1 cellular context compared by ENCODE assay signal in the genomic region with DNA sequence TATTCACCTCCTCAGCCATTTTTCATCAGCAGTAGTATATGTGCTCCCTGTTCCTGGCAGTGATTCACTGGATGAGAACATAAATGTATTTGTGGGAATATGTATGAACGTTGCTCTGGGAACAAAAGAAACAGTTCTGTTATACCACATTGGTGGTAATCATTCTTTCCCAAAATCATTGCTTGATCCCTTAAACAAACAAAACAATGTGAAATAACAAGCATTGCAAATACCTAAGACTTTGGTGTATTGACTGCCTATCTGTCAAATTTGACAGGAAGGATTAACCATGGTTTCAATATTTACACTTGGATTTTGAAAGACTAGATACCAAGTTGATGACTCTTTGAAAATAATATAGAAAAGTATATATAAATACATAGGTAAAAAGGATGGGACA.
TF ChIP-seq lines count a peak whose summit lies in the region.

No MANE protein-coding gene starts in this region.

TF ChIP-seq in HepG2, 621 proteins besides CTCF, POLR2A, EP300 and RAD21 (continued from another document and continues in another):
- TF ChIP-seq ZNF879 (CRISPR knock-in tag; IDR thresholded peaks at IDR 0.05) (no peak), PHF5A (CRISPR knock-in tag; IDR thresholded peaks at IDR 0.05; ENCODE audit: low read depth, unreplicated experiment) (no peak), ZNF496 (CRISPR knock-in tag; IDR thresholded peaks at IDR 0.05; ENCODE audit: insufficient replicate concordance) (no peak), KLF11 (CRISPR knock-in tag; IDR thresholded peaks at IDR 0.05) (no peak), ZNF446 (CRISPR knock-in tag; IDR thresholded peaks at IDR 0.05) (no peak), SUZ12 (IDR thresholded peaks at IDR 0.05; ENCODE audit: low read depth, low read length) (no peak), TARDBP (CRISPR knock-in tag; IDR thresholded peaks at IDR 0.05) (no peak), ZNF326 (CRISPR knock-in tag; IDR thresholded peaks at IDR 0.05; ENCODE audit: borderline replicate concordance) (no peak), EED (CRISPR knock-in tag; IDR thresholded peaks at IDR 0.05) (no peak), ZSCAN22 (CRISPR knock-in tag; IDR thresholded peaks at IDR 0.05) (no peak), FOXK1 (CRISPR knock-in tag; IDR thresholded peaks at IDR 0.05; ENCODE audit: borderline replicate concordance, low read depth) (0 out of 2 replicates have a peak, but pooled peaks have one; percentile 62), AGO2 (optimal IDR thresholded peaks at IDR 0.05; ENCODE audit: low read depth, low read length) (no peak), ARID2 (CRISPR knock-in tag; IDR thresholded peaks at IDR 0.05; ENCODE audit: borderline replicate concordance) (no peak), ZNF660 (CRISPR knock-in tag; IDR thresholded peaks at IDR 0.05; ENCODE audit: borderline replicate concordance, low read depth) (no peak), ZNF101 (CRISPR knock-in tag; IDR thresholded peaks at IDR 0.05; ENCODE audit: borderline replicate concordance, low read depth) (no peak), ZNF607 (CRISPR knock-in tag; IDR thresholded peaks at IDR 0.05; ENCODE audit: borderline replicate concordance) (no peak), PITX1 (CRISPR knock-in tag; IDR thresholded peaks at IDR 0.05) (peak; percentile 98), FLYWCH1 (CRISPR knock-in tag; IDR thresholded peaks at IDR 0.05) (no peak), CEBPB (IDR thresholded peaks at IDR 0.05; ENCODE audit: borderline replicate concordance, low read depth, low read length) (peak; percentile 75), SMYD3 (CRISPR knock-in tag; IDR thresholded peaks at IDR 0.05) (no peak), KAT8 (CRISPR knock-in tag; IDR thresholded peaks at IDR 0.05) (peak; percentile 42; the same call in 1 of the 2 replicates), ELF1 (CRISPR knock-in tag; IDR thresholded peaks at IDR 0.05) (no peak), ZBTB21 (CRISPR knock-in tag; IDR thresholded peaks at IDR 0.05) (no peak), ZNF501 (CRISPR knock-in tag; IDR thresholded peaks at IDR 0.05) (no peak), GLI4 (CRISPR knock-in tag; IDR thresholded peaks at IDR 0.05; ENCODE audit: borderline replicate concordance) (no peak), ZFY (CRISPR knock-in tag; IDR thresholded peaks at IDR 0.05) (no peak), NKX3-1 (CRISPR knock-in tag; IDR thresholded peaks at IDR 0.05) (0 out of 2 replicates have a peak, but pooled peaks have one; percentile 62), BORCS8-MEF2B (CRISPR knock-in tag; IDR thresholded peaks at IDR 0.05) (no peak), ZNF264 (CRISPR knock-in tag; IDR thresholded peaks at IDR 0.05) (no peak), ZBTB38 (CRISPR knock-in tag; IDR thresholded peaks at IDR 0.05) (no peak), ATF1 (CRISPR knock-in tag; IDR thresholded peaks at IDR 0.05) (peak; percentile 43; the same call in 1 of the 2 replicates)
- TF ChIP-seq, protein P1, sequence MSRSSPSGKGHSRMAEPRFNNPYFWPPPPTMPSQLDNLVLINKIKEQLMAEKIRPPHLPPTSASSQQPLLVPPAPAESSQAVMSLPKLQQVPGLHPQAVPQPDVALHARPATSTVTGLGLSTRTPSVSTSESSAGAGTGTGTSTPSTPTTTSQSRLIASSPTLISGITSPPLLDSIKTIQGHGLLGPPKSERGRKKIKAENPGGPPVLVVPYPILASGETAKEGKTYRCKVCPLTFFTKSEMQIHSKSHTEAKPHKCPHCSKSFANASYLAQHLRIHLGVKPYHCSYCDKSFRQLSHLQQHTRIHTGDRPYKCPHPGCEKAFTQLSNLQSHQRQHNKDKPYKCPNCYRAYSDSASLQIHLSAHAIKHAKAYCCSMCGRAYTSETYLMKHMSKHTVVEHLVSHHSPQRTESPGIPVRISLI (CRISPR knock-in tag; IDR thresholded peaks at IDR 0.05; ENCODE audit: borderline replicate concordance): no peak
- TF ChIP-seq, protein P2, sequence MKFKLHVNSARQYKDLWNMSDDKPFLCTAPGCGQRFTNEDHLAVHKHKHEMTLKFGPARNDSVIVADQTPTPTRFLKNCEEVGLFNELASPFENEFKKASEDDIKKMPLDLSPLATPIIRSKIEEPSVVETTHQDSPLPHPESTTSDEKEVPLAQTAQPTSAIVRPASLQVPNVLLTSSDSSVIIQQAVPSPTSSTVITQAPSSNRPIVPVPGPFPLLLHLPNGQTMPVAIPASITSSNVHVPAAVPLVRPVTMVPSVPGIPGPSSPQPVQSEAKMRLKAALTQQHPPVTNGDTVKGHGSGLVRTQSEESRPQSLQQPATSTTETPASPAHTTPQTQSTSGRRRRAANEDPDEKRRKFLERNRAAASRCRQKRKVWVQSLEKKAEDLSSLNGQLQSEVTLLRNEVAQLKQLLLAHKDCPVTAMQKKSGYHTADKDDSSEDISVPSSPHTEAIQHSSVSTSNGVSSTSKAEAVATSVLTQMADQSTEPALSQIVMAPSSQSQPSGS (CRISPR knock-in tag; IDR thresholded peaks at IDR 0.05): peak; percentile 78; the same call in 1 of the 2 replicates
- TF ChIP-seq, protein P3, sequence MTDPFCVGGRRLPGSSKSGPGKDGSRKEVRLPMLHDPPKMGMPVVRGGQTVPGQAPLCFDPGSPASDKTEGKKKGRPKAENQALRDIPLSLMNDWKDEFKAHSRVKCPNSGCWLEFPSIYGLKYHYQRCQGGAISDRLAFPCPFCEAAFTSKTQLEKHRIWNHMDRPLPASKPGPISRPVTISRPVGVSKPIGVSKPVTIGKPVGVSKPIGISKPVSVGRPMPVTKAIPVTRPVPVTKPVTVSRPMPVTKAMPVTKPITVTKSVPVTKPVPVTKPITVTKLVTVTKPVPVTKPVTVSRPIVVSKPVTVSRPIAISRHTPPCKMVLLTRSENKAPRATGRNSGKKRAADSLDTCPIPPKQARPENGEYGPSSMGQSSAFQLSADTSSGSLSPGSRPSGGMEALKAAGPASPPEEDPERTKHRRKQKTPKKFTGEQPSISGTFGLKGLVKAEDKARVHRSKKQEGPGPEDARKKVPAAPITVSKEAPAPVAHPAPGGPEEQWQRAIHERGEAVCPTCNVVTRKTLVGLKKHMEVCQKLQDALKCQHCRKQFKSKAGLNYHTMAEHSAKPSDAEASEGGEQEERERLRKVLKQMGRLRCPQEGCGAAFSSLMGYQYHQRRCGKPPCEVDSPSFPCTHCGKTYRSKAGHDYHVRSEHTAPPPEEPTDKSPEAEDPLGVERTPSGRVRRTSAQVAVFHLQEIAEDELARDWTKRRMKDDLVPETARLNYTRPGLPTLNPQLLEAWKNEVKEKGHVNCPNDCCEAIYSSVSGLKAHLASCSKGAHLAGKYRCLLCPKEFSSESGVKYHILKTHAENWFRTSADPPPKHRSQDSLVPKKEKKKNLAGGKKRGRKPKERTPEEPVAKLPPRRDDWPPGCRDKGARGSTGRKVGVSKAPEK (CRISPR knock-in tag; IDR thresholded peaks at IDR 0.05; ENCODE audit: borderline replicate concordance): no peak
- TF ChIP-seq, protein P4, sequence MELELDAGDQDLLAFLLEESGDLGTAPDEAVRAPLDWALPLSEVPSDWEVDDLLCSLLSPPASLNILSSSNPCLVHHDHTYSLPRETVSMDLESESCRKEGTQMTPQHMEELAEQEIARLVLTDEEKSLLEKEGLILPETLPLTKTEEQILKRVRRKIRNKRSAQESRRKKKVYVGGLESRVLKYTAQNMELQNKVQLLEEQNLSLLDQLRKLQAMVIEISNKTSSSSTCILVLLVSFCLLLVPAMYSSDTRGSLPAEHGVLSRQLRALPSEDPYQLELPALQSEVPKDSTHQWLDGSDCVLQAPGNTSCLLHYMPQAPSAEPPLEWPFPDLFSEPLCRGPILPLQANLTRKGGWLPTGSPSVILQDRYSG (CRISPR knock-in tag; IDR thresholded peaks at IDR 0.05): no peak
- TF ChIP-seq, protein P5, sequence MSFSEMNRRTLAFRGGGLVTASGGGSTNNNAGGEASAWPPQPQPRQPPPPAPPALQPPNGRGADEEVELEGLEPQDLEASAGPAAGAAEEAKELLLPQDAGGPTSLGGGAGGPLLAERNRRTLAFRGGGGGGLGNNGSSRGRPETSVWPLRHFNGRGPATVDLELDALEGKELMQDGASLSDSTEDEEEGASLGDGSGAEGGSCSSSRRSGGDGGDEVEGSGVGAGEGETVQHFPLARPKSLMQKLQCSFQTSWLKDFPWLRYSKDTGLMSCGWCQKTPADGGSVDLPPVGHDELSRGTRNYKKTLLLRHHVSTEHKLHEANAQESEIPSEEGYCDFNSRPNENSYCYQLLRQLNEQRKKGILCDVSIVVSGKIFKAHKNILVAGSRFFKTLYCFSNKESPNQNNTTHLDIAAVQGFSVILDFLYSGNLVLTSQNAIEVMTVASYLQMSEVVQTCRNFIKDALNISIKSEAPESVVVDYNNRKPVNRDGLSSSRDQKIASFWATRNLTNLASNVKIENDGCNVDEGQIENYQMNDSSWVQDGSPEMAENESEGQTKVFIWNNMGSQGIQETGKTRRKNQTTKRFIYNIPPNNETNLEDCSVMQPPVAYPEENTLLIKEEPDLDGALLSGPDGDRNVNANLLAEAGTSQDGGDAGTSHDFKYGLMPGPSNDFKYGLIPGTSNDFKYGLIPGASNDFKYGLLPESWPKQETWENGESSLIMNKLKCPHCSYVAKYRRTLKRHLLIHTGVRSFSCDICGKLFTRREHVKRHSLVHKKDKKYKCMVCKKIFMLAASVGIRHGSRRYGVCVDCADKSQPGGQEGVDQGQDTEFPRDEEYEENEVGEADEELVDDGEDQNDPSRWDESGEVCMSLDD (CRISPR knock-in tag; IDR thresholded peaks at IDR 0.05; ENCODE audit: borderline replicate concordance): no peak
- TF ChIP-seq, protein P6, sequence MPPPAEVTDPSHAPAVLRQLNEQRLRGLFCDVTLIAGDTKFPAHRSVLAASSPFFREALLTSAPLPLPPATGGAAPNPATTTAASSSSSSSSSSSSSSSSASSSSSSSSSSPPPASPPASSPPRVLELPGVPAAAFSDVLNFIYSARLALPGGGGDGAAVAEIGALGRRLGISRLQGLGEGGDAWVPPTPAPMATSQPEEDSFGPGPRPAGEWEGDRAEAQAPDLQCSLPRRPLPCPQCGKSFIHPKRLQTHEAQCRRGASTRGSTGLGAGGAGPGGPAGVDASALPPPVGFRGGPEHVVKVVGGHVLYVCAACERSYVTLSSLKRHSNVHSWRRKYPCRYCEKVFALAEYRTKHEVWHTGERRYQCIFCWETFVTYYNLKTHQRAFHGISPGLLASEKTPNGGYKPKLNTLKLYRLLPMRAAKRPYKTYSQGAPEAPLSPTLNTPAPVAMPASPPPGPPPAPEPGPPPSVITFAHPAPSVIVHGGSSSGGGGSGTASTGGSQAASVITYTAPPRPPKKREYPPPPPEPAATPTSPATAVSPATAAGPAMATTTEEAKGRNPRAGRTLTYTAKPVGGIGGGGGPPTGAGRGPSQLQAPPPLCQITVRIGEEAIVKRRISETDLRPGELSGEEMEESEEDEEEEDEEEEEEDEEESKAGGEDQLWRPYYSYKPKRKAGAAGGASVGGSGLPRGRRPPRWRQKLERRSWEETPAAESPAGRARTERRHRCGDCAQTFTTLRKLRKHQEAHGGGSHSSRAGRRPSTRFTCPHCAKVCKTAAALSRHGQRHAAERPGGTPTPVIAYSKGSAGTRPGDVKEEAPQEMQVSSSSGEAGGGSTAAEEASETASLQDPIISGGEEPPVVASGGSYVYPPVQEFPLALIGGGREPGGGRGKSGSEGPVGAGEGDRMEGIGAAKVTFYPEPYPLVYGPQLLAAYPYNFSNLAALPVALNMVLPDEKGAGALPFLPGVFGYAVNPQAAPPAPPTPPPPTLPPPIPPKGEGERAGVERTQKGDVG (CRISPR knock-in tag; IDR thresholded peaks at IDR 0.05; ENCODE audit: borderline replicate concordance): no peak
- TF ChIP-seq, protein P7, sequence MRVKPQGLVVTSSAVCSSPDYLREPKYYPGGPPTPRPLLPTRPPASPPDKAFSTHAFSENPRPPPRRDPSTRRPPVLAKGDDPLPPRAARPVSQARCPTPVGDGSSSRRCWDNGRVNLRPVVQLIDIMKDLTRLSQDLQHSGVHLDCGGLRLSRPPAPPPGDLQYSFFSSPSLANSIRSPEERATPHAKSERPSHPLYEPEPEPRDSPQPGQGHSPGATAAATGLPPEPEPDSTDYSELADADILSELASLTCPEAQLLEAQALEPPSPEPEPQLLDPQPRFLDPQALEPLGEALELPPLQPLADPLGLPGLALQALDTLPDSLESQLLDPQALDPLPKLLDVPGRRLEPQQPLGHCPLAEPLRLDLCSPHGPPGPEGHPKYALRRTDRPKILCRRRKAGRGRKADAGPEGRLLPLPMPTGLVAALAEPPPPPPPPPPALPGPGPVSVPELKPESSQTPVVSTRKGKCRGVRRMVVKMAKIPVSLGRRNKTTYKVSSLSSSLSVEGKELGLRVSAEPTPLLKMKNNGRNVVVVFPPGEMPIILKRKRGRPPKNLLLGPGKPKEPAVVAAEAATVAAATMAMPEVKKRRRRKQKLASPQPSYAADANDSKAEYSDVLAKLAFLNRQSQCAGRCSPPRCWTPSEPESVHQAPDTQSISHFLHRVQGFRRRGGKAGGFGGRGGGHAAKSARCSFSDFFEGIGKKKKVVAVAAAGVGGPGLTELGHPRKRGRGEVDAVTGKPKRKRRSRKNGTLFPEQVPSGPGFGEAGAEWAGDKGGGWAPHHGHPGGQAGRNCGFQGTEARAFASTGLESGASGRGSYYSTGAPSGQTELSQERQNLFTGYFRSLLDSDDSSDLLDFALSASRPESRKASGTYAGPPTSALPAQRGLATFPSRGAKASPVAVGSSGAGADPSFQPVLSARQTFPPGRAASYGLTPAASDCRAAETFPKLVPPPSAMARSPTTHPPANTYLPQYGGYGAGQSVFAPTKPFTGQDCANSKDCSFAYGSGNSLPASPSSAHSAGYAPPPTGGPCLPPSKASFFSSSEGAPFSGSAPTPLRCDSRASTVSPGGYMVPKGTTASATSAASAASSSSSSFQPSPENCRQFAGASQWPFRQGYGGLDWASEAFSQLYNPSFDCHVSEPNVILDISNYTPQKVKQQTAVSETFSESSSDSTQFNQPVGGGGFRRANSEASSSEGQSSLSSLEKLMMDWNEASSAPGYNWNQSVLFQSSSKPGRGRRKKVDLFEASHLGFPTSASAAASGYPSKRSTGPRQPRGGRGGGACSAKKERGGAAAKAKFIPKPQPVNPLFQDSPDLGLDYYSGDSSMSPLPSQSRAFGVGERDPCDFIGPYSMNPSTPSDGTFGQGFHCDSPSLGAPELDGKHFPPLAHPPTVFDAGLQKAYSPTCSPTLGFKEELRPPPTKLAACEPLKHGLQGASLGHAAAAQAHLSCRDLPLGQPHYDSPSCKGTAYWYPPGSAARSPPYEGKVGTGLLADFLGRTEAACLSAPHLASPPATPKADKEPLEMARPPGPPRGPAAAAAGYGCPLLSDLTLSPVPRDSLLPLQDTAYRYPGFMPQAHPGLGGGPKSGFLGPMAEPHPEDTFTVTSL (CRISPR knock-in tag; IDR thresholded peaks at IDR 0.05; ENCODE audit: borderline replicate concordance): peak; percentile 85; the same call in 1 of the 2 replicates
- TF ChIP-seq, protein P8, sequence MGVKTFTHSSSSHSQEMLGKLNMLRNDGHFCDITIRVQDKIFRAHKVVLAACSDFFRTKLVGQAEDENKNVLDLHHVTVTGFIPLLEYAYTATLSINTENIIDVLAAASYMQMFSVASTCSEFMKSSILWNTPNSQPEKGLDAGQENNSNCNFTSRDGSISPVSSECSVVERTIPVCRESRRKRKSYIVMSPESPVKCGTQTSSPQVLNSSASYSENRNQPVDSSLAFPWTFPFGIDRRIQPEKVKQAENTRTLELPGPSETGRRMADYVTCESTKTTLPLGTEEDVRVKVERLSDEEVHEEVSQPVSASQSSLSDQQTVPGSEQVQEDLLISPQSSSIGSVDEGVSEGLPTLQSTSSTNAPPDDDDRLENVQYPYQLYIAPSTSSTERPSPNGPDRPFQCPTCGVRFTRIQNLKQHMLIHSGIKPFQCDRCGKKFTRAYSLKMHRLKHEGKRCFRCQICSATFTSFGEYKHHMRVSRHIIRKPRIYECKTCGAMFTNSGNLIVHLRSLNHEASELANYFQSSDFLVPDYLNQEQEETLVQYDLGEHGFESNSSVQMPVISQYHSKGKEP (CRISPR knock-in tag; IDR thresholded peaks at IDR 0.05): no peak
